In genomic region chr13:75550159-75550567, GRCh38 we compare ENCODE assay signal across 8 cellular contexts. TPM values are rescaled to one million over a fixed set of nuclear protein-coding genes. Genes with fewer than 3 reads are reported as not detected.
A peak's percentile ranks its signal among the peaks of the same experiment; 100 is the strongest.
DNase-seq lines count a peak whose midpoint lies in the region; TF ChIP-seq lines count a peak whose summit lies in the region.

No MANE protein-coding gene starts in this region.

- no peak overlapping the region for H3K14ac ChIP-seq in neuronal stem cell (ENCODE audit: low read length)

- no peaks in the 10 kb centered on the region for H3K9me3 ChIP-seq in MG63
- no peaks in the 10 kb centered on the region for H3K9me3 ChIP-seq in esophagus squamous epithelium
- H3K9me3 ChIP-seq in neuronal stem cell (replicated peaks in 1 of 2; ENCODE audit: control insufficient read depth in 2 of 2, insufficient read depth in 1 of 2, low read depth in 1 of 2, low read length in 2 of 2), result no peaks in the 10 kb centered on the region

- no peak for TF ChIP-seq CTCF in esophagus squamous epithelium (IDR thresholded peaks at IDR 0.05)

- no peak overlapping the region for H4K91ac ChIP-seq in neuronal stem cell (ENCODE audit: low read depth, low read length, poor library complexity)

- intact Hi-C loops in esophagus squamous epithelium (cut with DNase I), result no loop called here

- H3K18ac ChIP-seq in neuronal stem cell (ENCODE audit: low read length), result no peak overlapping the region

- H2BK120ac ChIP-seq in neuronal stem cell (ENCODE audit: low read depth, low read length), result no peak overlapping the region

- WGBS in esophagus squamous epithelium, 2 donors, result 1 to 5% methylated on average over 9 to 10 of the region's 10 CpGs
- no CpG with 5 or more reads among the region's 10 CpGs for WGBS in neuronal stem cell (ENCODE audit: extremely low coverage in 2 of 2, insufficient read length in 2 of 2, insufficient replicate concordance in 1 of 2), 2 donors

- no peaks in the 10 kb centered on the region for H3K27me3 ChIP-seq in MG63
- no peaks in the 10 kb centered on the region for H3K27me3 ChIP-seq in esophagus squamous epithelium
- no peaks in the 10 kb centered on the region for H3K27me3 ChIP-seq in neuronal stem cell (ENCODE audit: control insufficient read depth in 3 of 3, insufficient read depth in 3 of 3, low read depth in 1 of 3, low read length in 3 of 3)

- no peak overlapping the region for H2BK15ac ChIP-seq in neuronal stem cell (ENCODE audit: low read length)

- H3K9ac ChIP-seq in neuronal stem cell (ENCODE audit: low read depth, low read length, poor library complexity), result no peak overlapping the region

- H3K36me3 ChIP-seq in MG63, result peaks cover 25% of the 10 kb centered on the region
- H3K36me3 ChIP-seq in esophagus squamous epithelium, result peaks cover 0 to 21% (median 0%) of the 10 kb centered on the region in 3 donors
- H3K36me3 ChIP-seq in neuronal stem cell (replicated peaks in 1 of 2; ENCODE audit: control insufficient read depth in 2 of 2, insufficient read depth in 2 of 2, low read length in 2 of 2), result peaks cover 2 to 16% of the 10 kb centered on the region in 2 donors

- H2BK12ac ChIP-seq in neuronal stem cell (ENCODE audit: low read length), result no peak overlapping the region

- H3K4me1 ChIP-seq in esophagus squamous epithelium (peaks cover 0 to 30% (median 13%) of the 10 kb centered on the region in 3 donors), neuronal stem cell (ENCODE audit: control insufficient read depth in 2 of 2, insufficient read depth in 1 of 2, low read depth in 1 of 2, low read length in 2 of 2) (no peaks in the 10 kb centered on the region)

- H3K4me3 ChIP-seq in MG63, result peak overlapping the region; percentile 83
- peak overlapping the region; percentile 85 to 89 (median 86) for H3K4me3 ChIP-seq in esophagus squamous epithelium
- peak overlapping the region; percentile 85 to 96 for H3K4me3 ChIP-seq in neuronal stem cell (ENCODE audit: low read length in 2 of 2)

- no peak overlapping the region for H4K8ac ChIP-seq in neuronal stem cell (ENCODE audit: low read depth, low read length)

- peak overlapping the region; percentile 64 for H3K4me2 ChIP-seq in neuronal stem cell (ENCODE audit: insufficient read depth, low read length, poor library complexity, severe bottlenecking)

- H2BK5ac ChIP-seq in neuronal stem cell (ENCODE audit: low read length), result peak overlapping the region; percentile 1

- no peak for TF ChIP-seq POLR2A in esophagus squamous epithelium (IDR thresholded peaks at IDR 0.05)

- peak overlapping the region; percentile 98 for H2AFZ ChIP-seq in neuronal stem cell (ENCODE audit: low read length)

- DNase-seq in NCI-H2196 (lab: John Stamatoyannopoulos, UW; ENCODE audit: unreplicated experiment), result peak; percentile 2
- no peak for DNase-seq in NCI-H2196 treated with DMSO at 0.1 percent for 48 hours (lab: John Stamatoyannopoulos, UW; ENCODE audit: unreplicated experiment)
- peak; percentile 39 for DNase-seq in H4 (ENCODE audit: low spot score)
- peak; percentile 59 for DNase-seq in MG63
- DNase-seq in activated CD4-positive, alpha-beta T cell treated with anti-CD3 and anti-CD28 coated beads for 48 hours, result peak; percentile 54
- DNase-seq in esophagus squamous epithelium (lab: John Stamatoyannopoulos, UW), result no peak
- no peak for DNase-seq in neuronal stem cell (ENCODE audit: low spot score)
- no peak for DNase-seq in GDM1 (lab: John Stamatoyannopoulos, UW)

- no peak overlapping the region for H3K4ac ChIP-seq in neuronal stem cell (ENCODE audit: low read length)

- H3K79me1 ChIP-seq in neuronal stem cell (ENCODE audit: low read depth, low read length), result peaks cover 3% of the 10 kb centered on the region

- H3K27ac ChIP-seq in esophagus squamous epithelium, result peak overlapping the region; percentile 87 to 90 (median 89)
- H3K27ac ChIP-seq in neuronal stem cell (replicated peaks; ENCODE audit: low read length), result no peak overlapping the region

- H3K23ac ChIP-seq in neuronal stem cell (ENCODE audit: low read depth, low read length, poor library complexity), result no peak overlapping the region

- no peak overlapping the region for H2AK5ac ChIP-seq in neuronal stem cell (ENCODE audit: low read depth, low read length)

RNA-seq across cellular contexts. Expression of gene UCHL3, which starts 0.6 kb away (rescaled TPM):
- 55.5 and 57.5 TPM in 2 replicates for total RNA-seq in H4 (2014; rRNA removed; shearing (Covaris generic))
- total RNA-seq in MG63 (2014; rRNA removed; shearing (Covaris generic); ENCODE audit: low replicate concordance), result 65.8 and 68.4 TPM in 2 replicates
- total RNA-seq in esophagus squamous epithelium, result 10 to 100 TPM; 39.9 to 78.2 (median 54.2) TPM
- polyA plus RNA-seq in neuronal stem cell (2013, experiment 1 of 2), result 36.0 TPM
- polyA plus RNA-seq in neuronal stem cell (2013, experiment 2 of 2), result 35.8 TPM

RNA-seq across cellular contexts. Expression of gene COMMD6, which starts 12.5 kb away (rescaled TPM):
- total RNA-seq in H4 (2014; rRNA removed; shearing (Covaris generic)), result 40.0 and 40.2 TPM in 2 replicates
- total RNA-seq in MG63 (2014; rRNA removed; shearing (Covaris generic); ENCODE audit: low replicate concordance), result 72.1 and 744 TPM in 2 replicates
- 10 to 100 TPM; 19.0 to 61.4 (median 38.1) TPM for total RNA-seq in esophagus squamous epithelium
- polyA plus RNA-seq in neuronal stem cell (2013, experiment 1 of 2), result 382 TPM
- polyA plus RNA-seq in neuronal stem cell (2013, experiment 2 of 2), result 387 TPM

Comparison
In these comparisons a context has a peak if more than half of its experiments do, and no peak if none do; other contexts are left out.
1. DNase-seq: peak in NCI-H2196 (single experiment), H4 (single experiment), MG63 (single experiment) and activated CD4-positive, alpha-beta T cell treated with anti-CD3 and anti-CD28 coated beads for 48 hours (single experiment); none in NCI-H2196 treated with DMSO at 0.1 percent for 48 hours (single experiment), esophagus squamous epithelium (single experiment), neuronal stem cell (single experiment) and GDM1 (single experiment).
2. Peak in every context shown above with its lines, with median percentiles within 50 percentile points of each other: H3K4me3 ChIP-seq.